ENCODE assay signal across 28 cellular contexts in genomic region chrX:149259241-149259640, GRCh38.
DNase-seq lines count a peak whose midpoint lies in the region; TF ChIP-seq lines count a peak whose summit lies in the region.
"Had no signal": no experiment of that assay in that cellular context is flagged by ENCODE, and none has a peak within 500 bp of the region (broad histone marks: within the 10 kb centered on the region; RNA-seq: fewer than 3 reads in every experiment).

No MANE protein-coding gene starts in this region.

- H3K4me3 ChIP-seq in MG63 = no peak overlapping the region
- no peak overlapping the region for H3K4me3 ChIP-seq in mammary epithelial cell (replicated peaks in 1 of 3; ENCODE audit: insufficient read depth in 1 of 3, low read depth in 2 of 3, low read length in 3 of 3)
- no peak overlapping the region for H3K4me3 ChIP-seq in BE2C (ENCODE audit: low read depth, low read length)
- H3K4me3 ChIP-seq: body of pancreas, gastrocnemius medialis, HAP-1, suprapubic skin had no signal

- H3T11ph ChIP-seq in H9 (ENCODE audit: low read length) = no peak overlapping the region

- H4K5ac ChIP-seq in H9 (ENCODE audit: insufficient read length, low read depth, low read length) = no peak overlapping the region

- in situ Hi-C loops in mammary epithelial cell (cut with MboI; ENCODE audit: low sequenced_read_pairs in 2 of 2) = no loop called here

- no peak overlapping the region for H3K4ac ChIP-seq in H9 (ENCODE audit: low read depth, low read length)

- H3K56ac ChIP-seq in H9 (ENCODE audit: insufficient read length, low read depth, low read length) = no peak overlapping the region

- no peaks in the 10 kb centered on the region for H4K20me1 ChIP-seq in mammary epithelial cell (ENCODE audit: insufficient read depth, low read length)
- no peaks in the 10 kb centered on the region for H4K20me1 ChIP-seq in H9 (ENCODE audit: control insufficient read depth, insufficient read depth, insufficient read length)

- no peak overlapping the region for H4K8ac ChIP-seq in H9 (replicated peaks; ENCODE audit: insufficient read length, low read depth, low read length)

- H3K9me3 ChIP-seq in MG63 (no peaks in the 10 kb centered on the region), mammary epithelial cell (replicated peaks; ENCODE audit: insufficient read depth, low read length) (no peaks in the 10 kb centered on the region), H9 (ENCODE audit: control insufficient read depth, low read depth, low read length) (peaks cover 66% of the 10 kb centered on the region), BE2C (no peaks in the 10 kb centered on the region)
- H3K9me3 ChIP-seq: body of pancreas, gastrocnemius medialis, HAP-1, suprapubic skin had no signal

- CTCF ChIA-PET in mammary epithelial cell (lab: Charles Lee; ENCODE audit: low non-redundant PET) = no interaction called here

- DNase-seq in EL (peak; percentile 2), MG63 (peak; percentile 26), mammary epithelial cell (peak; percentile 40), iris pigment epithelial cell (ENCODE audit: low read depth) (peak; percentile 8), H9 (no peak), endothelial cell (ENCODE audit: low spot score) (no peak), BE2C (no peak)
- DNase-seq in activated CD4-positive, CD25-positive, alpha-beta regulatory T cell (lab: John Stamatoyannopoulos, UW) = no peak
- DNase-seq: activated CD4-positive, alpha-beta T cell treated with anti-CD3 and anti-CD28 coated beads, Interleukin-2, amount 10 ng/mL, durations not matched to agents 24 days and 14 days; activated gamma-delta T cell treated with Interleukin-2 at 50 U/mL for 16 hours; activated naive CD8-positive, alpha-beta T cell treated with anti-CD3 and anti-CD28 coated beads, Interleukin-2, amount 50 U/mL, for 24 hours; activated T-cell treated with anti-CD3 and anti-CD28 coated beads, Interleukin-2, amount 50 U/mL, for 1 hour; body of pancreas; CD4-positive, CD25-positive, alpha-beta regulatory T cell; gastrocnemius medialis; NCI-H146; NCI-H446 treated with DMSO at 0.1 percent for 48 hours; NCI-H82; right cardiac atrium; stimulated activated naive CD4-positive, alpha-beta T cell had no signal

- H3K4me3 Mint-ChIP-seq in H9 (no peak overlapping the region), endothelial cell (ENCODE audit: unreplicated experiment) (no peak overlapping the region)
- H3K4me3 Mint-ChIP-seq: activated CD4-positive, alpha-beta T cell treated with anti-CD3 and anti-CD28 coated beads, Interleukin-2, amount 10 ng/mL, durations not matched to agents 24 days and 14 days; activated naive CD8-positive, alpha-beta T cell treated with anti-CD3 and anti-CD28 coated beads, Interleukin-2, amount 50 U/mL, for 24 hours; memory B cell; neural crest cell; T-helper 2 cell treated with Interferon-gamma antibody and Interleukin-4, amounts not matched to agents 5 μg/mL and 100 μg/mL, for 36 hours had no signal

- H2BK120ac ChIP-seq in H9 (ENCODE audit: low read depth, low read length, poor library complexity, severe bottlenecking) = no peak overlapping the region

- H3K18ac ChIP-seq in H9 (ENCODE audit: insufficient read length, low read depth, low read length) = no peak overlapping the region

- H3K27ac Mint-ChIP-seq in H9 (no peak overlapping the region), endothelial cell (ENCODE audit: unreplicated experiment) (no peak overlapping the region)
- H3K27ac Mint-ChIP-seq: activated CD4-positive, alpha-beta T cell treated with anti-CD3 and anti-CD28 coated beads, Interleukin-2, amount 10 ng/mL, durations not matched to agents 24 days and 14 days; activated naive CD8-positive, alpha-beta T cell treated with anti-CD3 and anti-CD28 coated beads, Interleukin-2, amount 50 U/mL, for 24 hours; CD4-positive, CD25-positive, alpha-beta regulatory T cell; memory B cell; T-helper 2 cell treated with Interferon-gamma antibody and Interleukin-4, amounts not matched to agents 5 μg/mL and 100 μg/mL, for 36 hours had no signal

- H3K4me2 ChIP-seq in mammary epithelial cell (ENCODE audit: insufficient read depth, low read depth, low read length) = no peak overlapping the region
- no peak overlapping the region for H3K4me2 ChIP-seq in H9 (ENCODE audit: insufficient read depth, insufficient read length, low read length)
- H3K4me2 ChIP-seq: KMS-11 had no signal

- H3K4me1 Mint-ChIP-seq in H9 (no peaks in the 10 kb centered on the region), endothelial cell (ENCODE audit: unreplicated experiment) (no peaks in the 10 kb centered on the region)
- H3K4me1 Mint-ChIP-seq: activated CD4-positive, alpha-beta T cell treated with anti-CD3 and anti-CD28 coated beads, Interleukin-2, amount 10 ng/mL, durations not matched to agents 24 days and 14 days; activated naive CD8-positive, alpha-beta T cell treated with anti-CD3 and anti-CD28 coated beads, Interleukin-2, amount 50 U/mL, for 24 hours; CD4-positive, CD25-positive, alpha-beta regulatory T cell; memory B cell; neural crest cell had no signal

- no peaks in the 10 kb centered on the region for H3K79me2 ChIP-seq in mammary epithelial cell (ENCODE audit: insufficient read depth, low read length)
- no peaks in the 10 kb centered on the region for H3K79me2 ChIP-seq in H9 (ENCODE audit: insufficient read depth, low read length)
- H3K79me2 ChIP-seq: parathyroid adenoma had no signal

- 45% methylated on average over 2 of the region's 2 CpGs for WGBS in mammary epithelial cell (ENCODE audit: low coverage, missing lambda C conversion rate)
- WGBS in H9 (ENCODE audit: extremely low coverage, insufficient read length, low lambda C conversion rate) = no CpG with 5 or more reads among the region's 2 CpGs

- no peak overlapping the region for H2AFZ ChIP-seq in mammary epithelial cell (ENCODE audit: low read depth, low read length)
- no peak overlapping the region for H2AFZ ChIP-seq in H9 (ENCODE audit: low read length)
- H2AFZ ChIP-seq: parathyroid adenoma had no signal

- no peak overlapping the region for H3K23ac ChIP-seq in H9 (ENCODE audit: insufficient read length, low read depth, low read length)

- H2BK20ac ChIP-seq in H9 (ENCODE audit: low read depth, low read length, poor library complexity, severe bottlenecking) = no peak overlapping the region

- H3K9me3 Mint-ChIP-seq in H9 (peaks cover 62 to 64% of the 10 kb centered on the region in 2 experiments), endothelial cell (ENCODE audit: unreplicated experiment) (no peaks in the 10 kb centered on the region)
- H3K9me3 Mint-ChIP-seq: activated CD4-positive, alpha-beta T cell treated with anti-CD3 and anti-CD28 coated beads, Interleukin-2, amount 10 ng/mL, durations not matched to agents 24 days and 14 days; activated naive CD8-positive, alpha-beta T cell treated with anti-CD3 and anti-CD28 coated beads, Interleukin-2, amount 50 U/mL, for 24 hours; memory B cell; T-helper 2 cell treated with Interferon-gamma antibody and Interleukin-4, amounts not matched to agents 5 μg/mL and 100 μg/mL, for 36 hours had no signal

- H3K27me3 ChIP-seq in MG63 (no peaks in the 10 kb centered on the region), mammary epithelial cell (ENCODE audit: insufficient read depth, low read length) (no peaks in the 10 kb centered on the region), H9 (ENCODE audit: insufficient read depth, low read length) (no peaks in the 10 kb centered on the region), BE2C (no peaks in the 10 kb centered on the region)
- H3K27me3 ChIP-seq: body of pancreas, gastrocnemius medialis, suprapubic skin had no signal

- H3K27me3 Mint-ChIP-seq in H9 (ENCODE audit: low read depth) (peaks cover 2% of the 10 kb centered on the region; the same call in 1 of the 2 replicates), endothelial cell (ENCODE audit: unreplicated experiment) (peaks cover 2% of the 10 kb centered on the region)
- H3K27me3 Mint-ChIP-seq: activated CD4-positive, alpha-beta T cell treated with anti-CD3 and anti-CD28 coated beads, Interleukin-2, amount 10 ng/mL, durations not matched to agents 24 days and 14 days had no signal

- BruUV-seq in mammary epithelial cell (replicated peaks; lab: Mats Ljungman, UMichigan) = no TSS peak

- no peak overlapping the region for H2AK5ac ChIP-seq in H9 (ENCODE audit: insufficient read length, low read length)

- H3K9ac ChIP-seq in mammary epithelial cell (ENCODE audit: insufficient read depth, low read length) (no peak overlapping the region), H9 (ENCODE audit: extremely low read depth, insufficient read length, low read length) (no peak overlapping the region)
- H3K9ac ChIP-seq: KMS-11, parathyroid adenoma had no signal

- no peak overlapping the region for H2BK15ac ChIP-seq in H9 (ENCODE audit: low read depth, low read length)

- H3K4me1 ChIP-seq in mammary epithelial cell (ENCODE audit: insufficient read depth, low read length) = no peaks in the 10 kb centered on the region
- no peaks in the 10 kb centered on the region for H3K4me1 ChIP-seq in H9 (ENCODE audit: insufficient read depth, low read length)
- H3K4me1 ChIP-seq in BE2C = no peaks in the 10 kb centered on the region
- H3K4me1 ChIP-seq: body of pancreas, gastrocnemius medialis, HAP-1, parathyroid adenoma, suprapubic skin had no signal

- no peak overlapping the region for H3K14ac ChIP-seq in H9 (ENCODE audit: insufficient read depth, low read length)

- H2BK5ac ChIP-seq in H9 (ENCODE audit: insufficient read length, low read length) = no peak overlapping the region

- TF ChIP-seq CTCF in mammary epithelial cell (conservative IDR thresholded peaks at IDR 0.05 in 1 of 2, IDR thresholded peaks at IDR 0.05 in 1 of 2; ENCODE audit: extremely low read depth in 1 of 2, insufficient read depth in 1 of 2, low read depth in 1 of 2, low read length in 2 of 2) (no peak), H9 (conservative IDR thresholded peaks at IDR 0.05) (no peak), endothelial cell (IDR thresholded peaks at IDR 0.05; ENCODE audit: unreplicated experiment) (no peak), BE2C (IDR thresholded peaks at IDR 0.05; ENCODE audit: low read depth, low read length) (no peak)

- H3K23me2 ChIP-seq in H9 (ENCODE audit: insufficient read length, low read depth, low read length, poor library complexity, severe bottlenecking) = no peaks in the 10 kb centered on the region

- H3K36me3 Mint-ChIP-seq in H9 (ENCODE audit: insufficient read depth in 1 of 3, low read depth in 3 of 3) = peaks cover 0 to 3% (median 3%) of the 10 kb centered on the region in 3 experiments; a peak in 1 of 7 replicates
- H3K36me3 Mint-ChIP-seq in endothelial cell (ENCODE audit: low read depth, unreplicated experiment) = no peaks in the 10 kb centered on the region
- H3K36me3 Mint-ChIP-seq: CD4-positive, CD25-positive, alpha-beta regulatory T cell; memory B cell had no signal

- no peak overlapping the region for H4K91ac ChIP-seq in H9 (ENCODE audit: insufficient read length, low read depth, low read length)

- no peaks in the 10 kb centered on the region for H3K79me1 ChIP-seq in H9 (ENCODE audit: insufficient read depth, low read depth, low read length, poor library complexity, severe bottlenecking)

- H3K36me3 ChIP-seq in MG63 (no peaks in the 10 kb centered on the region), mammary epithelial cell (ENCODE audit: insufficient read depth, low read length) (no peaks in the 10 kb centered on the region), BE2C (no peaks in the 10 kb centered on the region)
- H3K36me3 ChIP-seq: gastrocnemius medialis, HAP-1, suprapubic skin had no signal

- no peak overlapping the region for H3K27ac ChIP-seq in mammary epithelial cell (ENCODE audit: insufficient read depth, low read depth, low read length)
- no peak overlapping the region for H3K27ac ChIP-seq in H9 (ENCODE audit: insufficient read length, low read depth, low read length)
- H3K27ac ChIP-seq: body of pancreas, gastrocnemius medialis, KMS-11, parathyroid adenoma, suprapubic skin, VCaP had no signal

- intact Hi-C loops in mammary epithelial cell (cut with micrococcal nuclease) = no loop called here

- dilution Hi-C loops in mammary epithelial cell (cut with HindIII; ENCODE audit: low sequenced_read_pairs) = no loop called here

- no peak overlapping the region for H2BK12ac ChIP-seq in H9 (ENCODE audit: insufficient read length, low read depth, low read length)

Comparison
In these comparisons a context has a peak if more than half of its experiments do, and no peak if none do; other contexts are left out.
1. DNase-seq: peak in EL (single experiment), MG63 (single experiment), mammary epithelial cell (single experiment) and iris pigment epithelial cell (single experiment); none in activated CD4-positive, CD25-positive, alpha-beta regulatory T cell (0 of 4), H9 (single experiment), endothelial cell (single experiment) and BE2C (single experiment).